1 cellular context compared by ENCODE assay signal in genomic region chr5:177497297-177498012, GRCh38.
TF ChIP-seq lines count a peak whose summit lies in the region.

A gene with protein sequence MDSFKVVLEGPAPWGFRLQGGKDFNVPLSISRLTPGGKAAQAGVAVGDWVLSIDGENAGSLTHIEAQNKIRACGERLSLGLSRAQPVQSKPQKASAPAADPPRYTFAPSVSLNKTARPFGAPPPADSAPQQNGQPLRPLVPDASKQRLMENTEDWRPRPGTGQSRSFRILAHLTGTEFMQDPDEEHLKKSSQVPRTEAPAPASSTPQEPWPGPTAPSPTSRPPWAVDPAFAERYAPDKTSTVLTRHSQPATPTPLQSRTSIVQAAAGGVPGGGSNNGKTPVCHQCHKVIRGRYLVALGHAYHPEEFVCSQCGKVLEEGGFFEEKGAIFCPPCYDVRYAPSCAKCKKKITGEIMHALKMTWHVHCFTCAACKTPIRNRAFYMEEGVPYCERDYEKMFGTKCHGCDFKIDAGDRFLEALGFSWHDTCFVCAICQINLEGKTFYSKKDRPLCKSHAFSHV (minus strand): TSS chr5:177497604. CDS start chr5:177496512, 1,092 bp downstream.

TF ChIP-seq in HCT116, 20 proteins besides CTCF, POLR2A, EP300 and RAD21 (continued from another document):
- TF ChIP-seq ZBTB33 (IDR thresholded peaks at IDR 0.05; ENCODE audit: extremely low read depth, insufficient replicate concordance, low read length) (peak; percentile 27), SRF (IDR thresholded peaks at IDR 0.05; ENCODE audit: low read depth) (no peak), EZH2 (IDR thresholded peaks at IDR 0.05) (no peak), EGR1 (IDR thresholded peaks at IDR 0.05; ENCODE audit: low read depth) (no peak), ZNF274 (IDR thresholded peaks at IDR 0.05; ENCODE audit: low read depth, low read length) (no peak), JUND (IDR thresholded peaks at IDR 0.05) (no peak), SP1 (IDR thresholded peaks at IDR 0.05; ENCODE audit: low read depth) (no peak), MAX (IDR thresholded peaks at IDR 0.05) (no peak), POLR2AphosphoS5 (IDR thresholded peaks at IDR 0.05; ENCODE audit: low read depth, low read length) (peak; percentile 99), EZH2phosphoT487 (IDR thresholded peaks at IDR 0.05; ENCODE audit: borderline replicate concordance) (no peak), TCF7L2 (IDR thresholded peaks at IDR 0.05; ENCODE audit: borderline replicate concordance, extremely low read depth, insufficient read depth, insufficient read length) (no peak), CBX3 (IDR thresholded peaks at IDR 0.05; ENCODE audit: low read depth) (no peak), ELF1 (IDR thresholded peaks at IDR 0.05; ENCODE audit: borderline replicate concordance, low read depth) (no peak), ZFX (IDR thresholded peaks at IDR 0.05) (peak; percentile 39; the same call in 1 of the 2 replicates), YY1 (IDR thresholded peaks at IDR 0.05; ENCODE audit: extremely low read depth, insufficient replicate concordance, low read depth, low read length) (no peak), ATF3 (IDR thresholded peaks at IDR 0.05) (no peak), SIN3A (IDR thresholded peaks at IDR 0.05; ENCODE audit: low read depth) (no peak)
